1 cellular context compared by ENCODE assay signal in genomic region chr21:26127073-26127814, GRCh38.
TF ChIP-seq lines count a peak whose summit lies in the region.

No MANE protein-coding gene starts in this region.

TF ChIP-seq in IMR-90, 13 proteins besides CTCF, POLR2A, EP300 and RAD21:
- TF ChIP-seq BHLHE40 (IDR thresholded peaks at IDR 0.05; ENCODE audit: low read depth, low read length) (no peak), USF2 (IDR thresholded peaks at IDR 0.05; ENCODE audit: low read depth, low read length) (no peak), CEBPB (IDR thresholded peaks at IDR 0.05; ENCODE audit: low read depth, low read length) (no peak), RFX5 (IDR thresholded peaks at IDR 0.05; ENCODE audit: low read depth, low read length) (no peak), CHD1 (IDR thresholded peaks at IDR 0.05; ENCODE audit: low read depth, low read length) (no peak), MAZ (IDR thresholded peaks at IDR 0.05; ENCODE audit: borderline replicate concordance, low read depth, low read length) (no peak), MXI1 (IDR thresholded peaks at IDR 0.05; ENCODE audit: borderline replicate concordance, low read depth, low read length) (no peak), MAFK (IDR thresholded peaks at IDR 0.05; ENCODE audit: low read depth, low read length) (no peak), RCOR1 (IDR thresholded peaks at IDR 0.05; ENCODE audit: insufficient replicate concordance, low read length) (no peak), SMC3 (IDR thresholded peaks at IDR 0.05; ENCODE audit: low read depth, low read length) (no peak), NFE2L2 (IDR thresholded peaks at IDR 0.05; ENCODE audit: low read depth, low read length) (no peak), FOS (IDR thresholded peaks at IDR 0.05; ENCODE audit: low read depth, low read length) (no peak)
